In genomic region chrX:139246295-139246694, GRCh38 we compare ENCODE assay signal across 24 cellular contexts.
A peak's percentile ranks its signal among the peaks of the same experiment; 100 is the strongest.
DNase-seq lines count a peak whose midpoint lies in the region; FAIRE-seq and TF ChIP-seq lines count a peak whose summit lies in the region.
"Had no signal": no experiment of that assay in that cellular context is flagged by ENCODE, and none has a peak within 500 bp of the region (broad histone marks: within the 10 kb centered on the region; RNA-seq: fewer than 3 reads in every experiment).

No MANE protein-coding gene starts in this region.

- H3K36me3 ChIP-seq in astrocyte (ENCODE audit: insufficient read depth, low read length) (no peaks in the 10 kb centered on the region), neural progenitor cell (no peaks in the 10 kb centered on the region)
- H3K36me3 ChIP-seq: HAP-1, MG63 had no signal

- no peaks in the 10 kb centered on the region for H3F3A ChIP-seq in neural progenitor cell (ENCODE audit: low read depth)

- H3K9me3 ChIP-seq in astrocyte (ENCODE audit: insufficient read depth, low read depth, low read length) = no peaks in the 10 kb centered on the region
- H3K9me3 ChIP-seq in neural progenitor cell (ENCODE audit: low read depth) = no peaks in the 10 kb centered on the region
- H3K9me3 ChIP-seq: HAP-1, MG63 had no signal

- H3K27ac Mint-ChIP-seq in astrocyte (ENCODE audit: unreplicated experiment) (no peak overlapping the region), neural progenitor cell (no peak overlapping the region)
- H3K27ac Mint-ChIP-seq: CD8-positive, alpha-beta memory T cell; GM23338 had no signal

- H3K4me2 ChIP-seq in astrocyte (ENCODE audit: low read length) = no peak overlapping the region
- H3K4me2 ChIP-seq in neural progenitor cell = no peak overlapping the region
- H3K4me2 ChIP-seq: GM23338 had no signal

- H3K9me3 Mint-ChIP-seq in astrocyte (ENCODE audit: unreplicated experiment) (no peaks in the 10 kb centered on the region), neural progenitor cell (peaks cover 2% of the 10 kb centered on the region)
- H3K9me3 Mint-ChIP-seq: GM23338 had no signal

- no peaks in the 10 kb centered on the region for H4K20me1 ChIP-seq in astrocyte (ENCODE audit: insufficient read depth, low read length)
- no peaks in the 10 kb centered on the region for H4K20me1 ChIP-seq in neural progenitor cell (ENCODE audit: low read depth)

- DNase-seq in AG20443 (ENCODE audit: low spot score) (peak; percentile 15), LHCN-M2 (ENCODE audit: low read depth) (peak; percentile 11), astrocyte (ENCODE audit: low read depth) (peak; percentile 6), kidney tubule cell (ENCODE audit: low spot score) (peak; percentile 45), neural progenitor cell (ENCODE audit: low spot score) (no peak), GM20000 (ENCODE audit: low spot score) (no peak)
- DNase-seq in stimulated activated CD4-positive, alpha-beta T cell treated with anti-CD3 and anti-CD28 coated beads, Interleukin-2, amount 100 ng/mL, for 24 hours = no peak
- DNase-seq: ACHN; Calu3; CD8-positive, alpha-beta memory T cell; DMS153; IMR-90; MG63; NCI-H1417; NCI-H1694 treated with DMSO at 0.1 percent for 48 hours; NCI-H2081 treated with DMSO at 0.1 percent for 48 hours; NCI-H2171 treated with DMSO at 0.1 percent for 48 hours; NCI-H526; Right ventricle myocardium superior had no signal

- FAIRE-seq in astrocyte (lab: Jason Lieb, UNC) = peak; percentile 92
- FAIRE-seq: G401.6, RCC 7860 had no signal

- no peak for TF ChIP-seq CTCF in astrocyte (IDR thresholded peaks at IDR 0.05; ENCODE audit: insufficient read depth, low read depth, low read length)
- TF ChIP-seq CTCF in neural progenitor cell (IDR thresholded peaks at IDR 0.05) = no peak
- TF ChIP-seq CTCF in GM20000 (IDR thresholded peaks at IDR 0.05; ENCODE audit: extremely low read depth, missing control alignments) = no peak

- H3K4me3 Mint-ChIP-seq in astrocyte (ENCODE audit: unreplicated experiment) = no peak overlapping the region
- no peak overlapping the region for H3K4me3 Mint-ChIP-seq in neural progenitor cell
- H3K4me3 Mint-ChIP-seq: CD8-positive, alpha-beta memory T cell; GM23338 had no signal

- no peaks in the 10 kb centered on the region for H3K4me1 ChIP-seq in astrocyte (ENCODE audit: insufficient read depth, low read length)
- no peaks in the 10 kb centered on the region for H3K4me1 ChIP-seq in neural progenitor cell
- H3K4me1 ChIP-seq: HAP-1 had no signal

- H3K9ac ChIP-seq in astrocyte (ENCODE audit: low read length) (no peak overlapping the region), neural progenitor cell (no peak overlapping the region)

- H3K79me2 ChIP-seq in astrocyte (ENCODE audit: insufficient read depth, low read length) (no peaks in the 10 kb centered on the region), neural progenitor cell (ENCODE audit: low read depth) (no peaks in the 10 kb centered on the region)

- H3K4me1 Mint-ChIP-seq in astrocyte (ENCODE audit: low read depth, unreplicated experiment) (no peaks in the 10 kb centered on the region), neural progenitor cell (peaks cover 6% of the 10 kb centered on the region)
- H3K4me1 Mint-ChIP-seq: CD8-positive, alpha-beta memory T cell; GM23338 had no signal

- H3K4me3 ChIP-seq in astrocyte (ENCODE audit: insufficient read depth, low read depth, low read length) (no peak overlapping the region), neural progenitor cell (no peak overlapping the region)
- H3K4me3 ChIP-seq: GM23338, HAP-1, MG63 had no signal

- H3K27me3 Mint-ChIP-seq in astrocyte (ENCODE audit: low read depth, unreplicated experiment) (no peaks in the 10 kb centered on the region), neural progenitor cell (ENCODE audit: insufficient read depth, low read depth) (no peaks in the 10 kb centered on the region)

- no peaks in the 10 kb centered on the region for H3K36me3 Mint-ChIP-seq in astrocyte (ENCODE audit: low read depth, unreplicated experiment)
- H3K36me3 Mint-ChIP-seq in neural progenitor cell = no peaks in the 10 kb centered on the region
- H3K36me3 Mint-ChIP-seq: CD8-positive, alpha-beta memory T cell had no signal

- H3K27ac ChIP-seq in astrocyte (ENCODE audit: low read depth, low read length) = no peak overlapping the region
- no peak overlapping the region for H3K27ac ChIP-seq in neural progenitor cell
- H3K27ac ChIP-seq: C4-2B had no signal

- no peak overlapping the region for H2AFZ ChIP-seq in astrocyte (ENCODE audit: low read depth, low read length)
- no peak overlapping the region for H2AFZ ChIP-seq in neural progenitor cell (replicated peaks)
- H2AFZ ChIP-seq: GM23338 had no signal

- H3K27me3 ChIP-seq in astrocyte (ENCODE audit: insufficient read depth, low read length) (no peaks in the 10 kb centered on the region), neural progenitor cell (no peaks in the 10 kb centered on the region)
- H3K27me3 ChIP-seq: MG63 had no signal

Comparison
In these comparisons a context has a peak if more than half of its experiments do, and no peak if none do; other contexts are left out.
1. DNase-seq: peak in AG20443 (single experiment), LHCN-M2 (single experiment), astrocyte (single experiment) and kidney tubule cell (single experiment); none in neural progenitor cell (single experiment), GM20000 (single experiment) and stimulated activated CD4-positive, alpha-beta T cell treated with anti-CD3 and anti-CD28 coated beads, Interleukin-2, amount 100 ng/mL, for 24 hours (0 of 2).